20 cellular contexts compared by ENCODE assay signal in the genomic region with DNA sequence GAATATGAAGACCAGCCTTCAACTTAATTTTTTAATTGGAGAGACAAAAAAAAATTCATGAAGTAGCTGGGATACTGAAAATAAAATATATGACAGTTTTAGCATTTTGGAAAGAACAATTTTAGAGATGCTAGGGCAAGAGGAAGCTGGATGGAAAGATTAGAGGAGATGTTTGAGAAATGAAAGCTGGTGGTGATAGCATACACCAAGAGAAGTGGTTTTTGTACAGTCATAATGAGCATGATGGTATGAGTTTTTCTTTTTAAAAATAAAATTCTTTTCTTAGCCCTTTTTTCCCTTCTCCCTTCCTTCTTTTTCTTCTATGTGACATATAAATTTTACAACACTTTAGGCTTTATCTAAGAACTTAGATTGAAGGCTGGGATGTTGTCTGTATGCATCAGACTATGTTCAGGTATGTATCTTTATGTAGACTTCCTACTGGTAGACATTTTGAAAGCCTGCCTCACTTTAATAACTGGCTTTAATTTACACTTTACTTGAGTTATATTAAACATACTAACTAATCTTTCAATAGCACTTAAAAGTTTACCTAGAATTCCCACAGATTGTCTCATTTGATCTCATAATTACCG.
DNase-seq lines count a peak whose midpoint lies in the region; ATAC-seq and TF ChIP-seq lines count a peak whose summit lies in the region.
"Had no signal": no experiment of that assay in that cellular context is flagged by ENCODE, and none has a peak within 500 bp of the region (broad histone marks: within the 10 kb centered on the region; RNA-seq: fewer than 3 reads in every experiment).

No MANE protein-coding gene starts in this region.

- H3K4me3 Mint-ChIP-seq in activated CD8-positive, alpha-beta T cell treated with anti-CD3 and anti-CD28 coated beads for 36 hours = no peak overlapping the region
- H3K4me3 Mint-ChIP-seq in activated CD8-positive, alpha-beta T cell treated with anti-CD3 and anti-CD28 coated beads, Interleukin-2, amount 10 ng/mL, durations not matched to agents 7 days and 5 days = no peak overlapping the region
- no peak overlapping the region for H3K4me3 Mint-ChIP-seq in stimulated activated naive CD8-positive, alpha-beta T cell treated with anti-CD3 and anti-CD28 coated beads, Interleukin-15, Interleukin-2, amounts not matched to agents 100 ng/mL and 50 ng/mL, for 24 hours
- H3K4me3 Mint-ChIP-seq: activated CD8-positive, alpha-beta memory T cell treated with anti-CD3 and anti-CD28 coated beads, Interleukin-2, amount 10 ng/mL, durations not matched to agents 7 days and 5 days; central memory CD8-positive, alpha-beta T cell had no signal

- H3K36me3 Mint-ChIP-seq in activated CD8-positive, alpha-beta T cell treated with anti-CD3 and anti-CD28 coated beads for 36 hours (ENCODE audit: low read depth) = no peaks in the 10 kb centered on the region
- no peaks in the 10 kb centered on the region for H3K36me3 Mint-ChIP-seq in activated CD8-positive, alpha-beta T cell treated with anti-CD3 and anti-CD28 coated beads, Interleukin-2, amount 10 ng/mL, durations not matched to agents 7 days and 5 days (ENCODE audit: low read depth)
- no peaks in the 10 kb centered on the region for H3K36me3 Mint-ChIP-seq in stimulated activated naive CD8-positive, alpha-beta T cell treated with anti-CD3 and anti-CD28 coated beads, Interleukin-15, Interleukin-2, amounts not matched to agents 100 ng/mL and 50 ng/mL, for 24 hours (ENCODE audit: low read depth)
- H3K36me3 Mint-ChIP-seq: activated CD8-positive, alpha-beta memory T cell treated with anti-CD3 and anti-CD28 coated beads, Interleukin-2, amount 10 ng/mL, durations not matched to agents 7 days and 5 days had no signal

- POLR2A ChIA-PET in activated CD8-positive, alpha-beta T cell treated with anti-CD3 and anti-CD28 coated beads for 36 hours (lab: Charles Lee) = no interaction called here
- POLR2A ChIA-PET in activated CD8-positive, alpha-beta T cell treated with anti-CD3 and anti-CD28 coated beads, Interleukin-2, amount 10 ng/mL, durations not matched to agents 7 days and 5 days (lab: Charles Lee) = no interaction called here

- TF ChIP-seq CTCF in activated CD8-positive, alpha-beta T cell treated with anti-CD3 and anti-CD28 coated beads for 36 hours (IDR thresholded peaks at IDR 0.05) = no peak
- TF ChIP-seq CTCF in omental fat pad (IDR thresholded peaks at IDR 0.05) = no peak

- no peak for DNase-seq in activated CD8-positive, alpha-beta T cell treated with anti-CD3 and anti-CD28 coated beads for 36 hours
- no peak for DNase-seq in activated CD8-positive, alpha-beta T cell treated with anti-CD3 and anti-CD28 coated beads, Interleukin-2, amount 10 ng/mL, durations not matched to agents 7 days and 5 days
- DNase-seq in omental fat pad (ENCODE audit: low spot score) = no peak
- no peak for DNase-seq in NCI-H2029 (lab: John Stamatoyannopoulos, UW)
- DNase-seq in mucosa of gallbladder (ENCODE audit: low spot score) = no peak
- DNase-seq: activated CD8-positive, alpha-beta memory T cell treated with anti-CD3 and anti-CD28 coated beads, Interleukin-2, amount 10 ng/mL, durations not matched to agents 7 days and 5 days; activated gamma-delta T cell treated with Interleukin-2 at 50 U/mL for 16 hours; aorta; BE2C; Calu3; effector memory CD4-positive, alpha-beta T cell; left lung; NCI-H146; NCI-H226; spleen had no signal

- no peaks in the 10 kb centered on the region for H3K9me3 Mint-ChIP-seq in activated CD8-positive, alpha-beta T cell treated with anti-CD3 and anti-CD28 coated beads for 36 hours
- no peaks in the 10 kb centered on the region for H3K9me3 Mint-ChIP-seq in activated CD8-positive, alpha-beta T cell treated with anti-CD3 and anti-CD28 coated beads, Interleukin-2, amount 10 ng/mL, durations not matched to agents 7 days and 5 days (ENCODE audit: insufficient read depth)
- H3K9me3 Mint-ChIP-seq in stimulated activated naive CD8-positive, alpha-beta T cell treated with anti-CD3 and anti-CD28 coated beads, Interleukin-15, Interleukin-2, amounts not matched to agents 100 ng/mL and 50 ng/mL, for 24 hours = no peaks in the 10 kb centered on the region

- intact Hi-C loops in activated CD8-positive, alpha-beta T cell treated with anti-CD3 and anti-CD28 coated beads for 36 hours (cut with micrococcal nuclease) = no loop called here

- peaks cover 1% of the 10 kb centered on the region for H3K27me3 Mint-ChIP-seq in activated CD8-positive, alpha-beta T cell treated with anti-CD3 and anti-CD28 coated beads for 36 hours
- no peaks in the 10 kb centered on the region for H3K27me3 Mint-ChIP-seq in activated CD8-positive, alpha-beta T cell treated with anti-CD3 and anti-CD28 coated beads, Interleukin-2, amount 10 ng/mL, durations not matched to agents 7 days and 5 days (ENCODE audit: low read depth)
- no peaks in the 10 kb centered on the region for H3K27me3 Mint-ChIP-seq in stimulated activated naive CD8-positive, alpha-beta T cell treated with anti-CD3 and anti-CD28 coated beads, Interleukin-15, Interleukin-2, amounts not matched to agents 100 ng/mL and 50 ng/mL, for 24 hours
- H3K27me3 Mint-ChIP-seq: activated CD8-positive, alpha-beta memory T cell treated with anti-CD3 and anti-CD28 coated beads, Interleukin-2, amount 10 ng/mL, durations not matched to agents 7 days and 5 days had no signal

- peaks cover 7% of the 10 kb centered on the region for H3K4me1 Mint-ChIP-seq in activated CD8-positive, alpha-beta T cell treated with anti-CD3 and anti-CD28 coated beads for 36 hours (ENCODE audit: low read depth)
- no peaks in the 10 kb centered on the region for H3K4me1 Mint-ChIP-seq in activated CD8-positive, alpha-beta T cell treated with anti-CD3 and anti-CD28 coated beads, Interleukin-2, amount 10 ng/mL, durations not matched to agents 7 days and 5 days (ENCODE audit: low read depth)
- H3K4me1 Mint-ChIP-seq in stimulated activated naive CD8-positive, alpha-beta T cell treated with anti-CD3 and anti-CD28 coated beads, Interleukin-15, Interleukin-2, amounts not matched to agents 100 ng/mL and 50 ng/mL, for 24 hours (ENCODE audit: low read depth) = peaks cover 28% of the 10 kb centered on the region
- H3K4me1 Mint-ChIP-seq: central memory CD8-positive, alpha-beta T cell had no signal

- ATAC-seq in activated CD8-positive, alpha-beta T cell treated with anti-CD3 and anti-CD28 coated beads for 36 hours = peak; percentile 60
- ATAC-seq in activated CD8-positive, alpha-beta T cell treated with anti-CD3 and anti-CD28 coated beads, Interleukin-2, amount 10 ng/mL, durations not matched to agents 7 days and 5 days = no peak
- ATAC-seq in GM21528 (IDR thresholded peaks at IDR 0.05; ENCODE audit: low FRiP score, unreplicated experiment) (peak; percentile 55), HG03342 (IDR thresholded peaks at IDR 0.05; ENCODE audit: unreplicated experiment) (peak; percentile 80), omental fat pad (ENCODE audit: low FRiP score) (no peak)
- ATAC-seq: activated CD8-positive, alpha-beta memory T cell treated with anti-CD3 and anti-CD28 coated beads, Interleukin-2, amount 10 ng/mL, durations not matched to agents 7 days and 5 days; HepG2; left lung had no signal

- H3K27ac Mint-ChIP-seq in activated CD8-positive, alpha-beta T cell treated with anti-CD3 and anti-CD28 coated beads for 36 hours = peak overlapping the region; percentile 46
- H3K27ac Mint-ChIP-seq in activated CD8-positive, alpha-beta T cell treated with anti-CD3 and anti-CD28 coated beads, Interleukin-2, amount 10 ng/mL, durations not matched to agents 7 days and 5 days = no peak overlapping the region
- H3K27ac Mint-ChIP-seq in stimulated activated naive CD8-positive, alpha-beta T cell treated with anti-CD3 and anti-CD28 coated beads, Interleukin-15, Interleukin-2, amounts not matched to agents 100 ng/mL and 50 ng/mL, for 24 hours = peak overlapping the region; percentile 68
- H3K27ac Mint-ChIP-seq: activated CD8-positive, alpha-beta memory T cell treated with anti-CD3 and anti-CD28 coated beads, Interleukin-2, amount 10 ng/mL, durations not matched to agents 7 days and 5 days had no signal

- CTCF ChIA-PET in activated CD8-positive, alpha-beta T cell treated with anti-CD3 and anti-CD28 coated beads for 36 hours (lab: Charles Lee) = interaction anchor here (1.1 kb wide), 1 partner anchor 9 kb away, joined by 3 read pairs; no protein-coding TSS in a partner anchor
- CTCF ChIA-PET in activated CD8-positive, alpha-beta T cell treated with anti-CD3 and anti-CD28 coated beads, Interleukin-2, amount 10 ng/mL, durations not matched to agents 7 days and 5 days (lab: Charles Lee) = no interaction called here

Comparison
In these comparisons a context has a peak if more than half of its experiments do, and no peak if none do; other contexts are left out.
1. ATAC-seq: peak in activated CD8-positive, alpha-beta T cell treated with anti-CD3 and anti-CD28 coated beads for 36 hours (single experiment), GM21528 (single experiment) and HG03342 (single experiment); none in activated CD8-positive, alpha-beta T cell treated with anti-CD3 and anti-CD28 coated beads, Interleukin-2, amount 10 ng/mL, durations not matched to agents 7 days and 5 days (single experiment) and omental fat pad (single experiment).